ENCODE assay signal across 34 cellular contexts in genomic region chr1:117167402-117167801, GRCh38. TPM values are rescaled to one million over a fixed set of nuclear protein-coding genes. Genes with fewer than 3 reads are reported as not detected.
DNase-seq lines count a peak whose midpoint lies in the region; ATAC-seq and TF ChIP-seq lines count a peak whose summit lies in the region.
"Had no signal": no experiment of that assay in that cellular context is flagged by ENCODE, and none has a peak within 500 bp of the region (broad histone marks: within the 10 kb centered on the region; RNA-seq: fewer than 3 reads in every experiment).

No MANE protein-coding gene starts in this region.

- TF ChIP-seq CTCF in chondrocyte (IDR thresholded peaks at IDR 0.05): no peak

- H2AFZ ChIP-seq in mesenchymal stem cell (ENCODE audit: low read depth, low read length): no peak overlapping the region

- in situ Hi-C loops in ACHN (cut with HindIII; ENCODE audit: low pct_ligation_motif_present, low pct_unique_long_range_greater_than_20kb, low sequenced_read_pairs): no loop called here

- no peak overlapping the region for H2BK120ac ChIP-seq in mesenchymal stem cell (ENCODE audit: low read depth, low read length)

- H3K27me3 ChIP-seq in mesenchymal stem cell (ENCODE audit: control insufficient read depth in 1 of 2, insufficient read depth in 1 of 2, low read length in 2 of 2): no peaks in the 10 kb centered on the region
- H3K27me3 ChIP-seq: SJCRH30, upper lobe of left lung had no signal

- H3K14ac ChIP-seq in mesenchymal stem cell (ENCODE audit: low read length in 2 of 2): no peak overlapping the region

- no peak overlapping the region for H2AK5ac ChIP-seq in mesenchymal stem cell (ENCODE audit: low read length, severe bottlenecking)

- POLR2A ChIA-PET in HEK293T (lab: Yijun Ruan, JAX): no interaction called here

- H3K27ac ChIP-seq in mesenchymal stem cell (ENCODE audit: low read length, poor library complexity, severe bottlenecking): no peak overlapping the region
- H3K27ac ChIP-seq: prostate gland, SJCRH30, upper lobe of left lung had no signal

- no peaks in the 10 kb centered on the region for H3K9me3 ChIP-seq in mesenchymal stem cell (ENCODE audit: control insufficient read depth, low read length)
- H3K9me3 ChIP-seq: prostate gland, SJCRH30, upper lobe of left lung had no signal

- H3K36me3 Mint-ChIP-seq in chondrocyte (ENCODE audit: low read depth): peaks cover 1% of the 10 kb centered on the region
- no peaks in the 10 kb centered on the region for H3K36me3 Mint-ChIP-seq in activated T-cell treated with anti-CD3 and anti-CD28 coated beads, Interleukin-2, amount 50 U/mL, for 4 hours (ENCODE audit: insufficient read depth)
- H3K36me3 Mint-ChIP-seq: activated naive CD4-positive, alpha-beta T cell treated with anti-CD3 and anti-CD28 coated beads, Interleukin-2, amount 50 U/mL, for 24 hours; brain; naive thymus-derived CD8-positive, alpha-beta T cell; stimulated activated effector memory CD8-positive, alpha-beta T cell treated with anti-CD3 and anti-CD28 coated beads, Interleukin-12 subunit alpha, Interleukin-12 subunit beta, amount 100 ng/mL, for 72 hours had no signal

- no peak overlapping the region for H2BK5ac ChIP-seq in mesenchymal stem cell (ENCODE audit: low read depth, low read length, poor library complexity, severe bottlenecking)

- H3K4me3 Mint-ChIP-seq in chondrocyte (ENCODE audit: unreplicated experiment): no peak overlapping the region
- no peak overlapping the region for H3K4me3 Mint-ChIP-seq in activated T-cell treated with anti-CD3 and anti-CD28 coated beads, Interleukin-2, amount 50 U/mL, for 4 hours
- H3K4me3 Mint-ChIP-seq: activated CD4-positive, alpha-beta T cell treated with anti-CD3 and anti-CD28 coated beads for 36 hours; activated CD8-positive, alpha-beta T cell treated with anti-CD3 and anti-CD28 coated beads, Interleukin-2, amount 10 ng/mL, durations not matched to agents 7 days and 5 days; activated naive CD4-positive, alpha-beta T cell treated with anti-CD3 and anti-CD28 coated beads, Interleukin-2, amount 50 U/mL, for 24 hours; brain; naive thymus-derived CD8-positive, alpha-beta T cell; stimulated activated effector memory CD8-positive, alpha-beta T cell treated with anti-CD3 and anti-CD28 coated beads, Interleukin-12 subunit alpha, Interleukin-12 subunit beta, amount 100 ng/mL, for 72 hours had no signal

- H3K23ac ChIP-seq in mesenchymal stem cell (ENCODE audit: low read length in 2 of 2): no peak overlapping the region

- H3K4me3 ChIP-seq in mesenchymal stem cell (ENCODE audit: insufficient read depth in 1 of 2, low read depth in 1 of 2, low read length in 2 of 2): no peak overlapping the region
- H3K4me3 ChIP-seq: prostate gland, SJCRH30, upper lobe of left lung had no signal

- peaks cover 12% of the 10 kb centered on the region for H3K4me1 ChIP-seq in mesenchymal stem cell (ENCODE audit: control insufficient read depth, insufficient read depth, low read depth, low read length)
- H3K4me1 ChIP-seq: prostate gland, upper lobe of left lung had no signal

- no peak overlapping the region for H3K9ac ChIP-seq in mesenchymal stem cell (ENCODE audit: low read length)

- no peaks in the 10 kb centered on the region for H3K36me3 ChIP-seq in mesenchymal stem cell (ENCODE audit: control insufficient read depth in 1 of 2, insufficient read depth in 2 of 2, low read depth in 1 of 2, low read length in 2 of 2)
- H3K36me3 ChIP-seq: prostate gland, SJCRH30, upper lobe of left lung had no signal

- H3K18ac ChIP-seq in mesenchymal stem cell (ENCODE audit: low read depth in 1 of 2, low read length in 2 of 2): no peak overlapping the region

- no peak overlapping the region for H4K91ac ChIP-seq in mesenchymal stem cell (ENCODE audit: low read length)

- ATAC-seq in activated T-cell treated with anti-CD3 and anti-CD28 coated beads, Interleukin-2, amount 50 U/mL, for 4 hours: no peak
- ATAC-seq: activated CD4-positive, alpha-beta T cell treated with anti-CD3 and anti-CD28 coated beads for 36 hours; activated CD8-positive, alpha-beta T cell treated with anti-CD3 and anti-CD28 coated beads, Interleukin-2, amount 10 ng/mL, durations not matched to agents 7 days and 5 days; left ventricle myocardium superior; naive thymus-derived CD8-positive, alpha-beta T cell; stimulated activated effector memory CD8-positive, alpha-beta T cell treated with anti-CD3 and anti-CD28 coated beads, Interleukin-12 subunit alpha, Interleukin-12 subunit beta, amount 100 ng/mL, for 72 hours had no signal

- no peak overlapping the region for H4K8ac ChIP-seq in mesenchymal stem cell (ENCODE audit: low read length)

- H2BK15ac ChIP-seq in mesenchymal stem cell (ENCODE audit: low read depth, poor library complexity, severe bottlenecking): no peak overlapping the region

- H3K9me3 Mint-ChIP-seq in chondrocyte (ENCODE audit: low read depth): peaks cover 3% of the 10 kb centered on the region
- no peaks in the 10 kb centered on the region for H3K9me3 Mint-ChIP-seq in activated T-cell treated with anti-CD3 and anti-CD28 coated beads, Interleukin-2, amount 50 U/mL, for 4 hours
- H3K9me3 Mint-ChIP-seq: activated naive CD4-positive, alpha-beta T cell treated with anti-CD3 and anti-CD28 coated beads, Interleukin-2, amount 50 U/mL, for 24 hours; activated T-helper 2 cell treated with anti-CD3 and anti-CD28 coated beads, Interferon-gamma antibody, Interleukin-2, Interleukin-4, amounts not matched to agents 10 μg/mL and 5 μg/mL and 100 μg/mL, durations not matched to agents 14 hours and 24 hours and 36 hours; stimulated activated effector memory CD8-positive, alpha-beta T cell treated with anti-CD3 and anti-CD28 coated beads, Interleukin-12 subunit alpha, Interleukin-12 subunit beta, amount 100 ng/mL, for 72 hours had no signal

- H3K4me2 ChIP-seq in mesenchymal stem cell (ENCODE audit: low read length, poor library complexity, severe bottlenecking): no peak overlapping the region

- no peaks in the 10 kb centered on the region for H3K27me3 Mint-ChIP-seq in chondrocyte (ENCODE audit: low read depth)
- peaks cover 10% of the 10 kb centered on the region for H3K27me3 Mint-ChIP-seq in activated T-cell treated with anti-CD3 and anti-CD28 coated beads, Interleukin-2, amount 50 U/mL, for 4 hours (ENCODE audit: low read depth)
- H3K27me3 Mint-ChIP-seq: brain had no signal

- H2BK12ac ChIP-seq in mesenchymal stem cell (ENCODE audit: low read length in 2 of 2): no peak overlapping the region

- H3K79me1 ChIP-seq in mesenchymal stem cell (replicated peaks; ENCODE audit: low read length, poor library complexity, severe bottlenecking): no peaks in the 10 kb centered on the region

- CTCF ChIA-PET in HEK293T (lab: Yijun Ruan, JAX): no interaction called here

- DNase-seq in ACHN (peak; percentile 17), LHCN-M2 (ENCODE audit: low read depth) (peak; percentile 36), chondrocyte (ENCODE audit: low spot score) (no peak), mesenchymal stem cell (peak; percentile 19), NCI-H69 (lab: John Stamatoyannopoulos, UW) (no peak), NCI-H1092 (lab: John Stamatoyannopoulos, UW) (no peak), HEK293T (ENCODE audit: extremely low spot score) (no peak)
- no peak for DNase-seq in activated T-cell treated with anti-CD3 and anti-CD28 coated beads, Interleukin-2, amount 50 U/mL, for 4 hours
- DNase-seq: activated CD4-positive, alpha-beta T cell treated with anti-CD3 and anti-CD28 coated beads for 36 hours; activated CD8-positive, alpha-beta T cell treated with anti-CD3 and anti-CD28 coated beads, Interleukin-2, amount 10 ng/mL, durations not matched to agents 7 days and 5 days; amniotic stem cell; DND-41; islet precursor cell; KG1; left ventricle myocardium superior; midbrain; naive thymus-derived CD8-positive, alpha-beta T cell; NCI-H1417 treated with DMSO at 0.1 percent for 48 hours; NCI-H2029 treated with DMSO at 0.1 percent for 48 hours; NCI-H774; nucleus accumbens; RPMI8226; SJCRH30; substantia nigra; SW 1271; upper lobe of left lung had no signal

- H3K27ac Mint-ChIP-seq in chondrocyte (ENCODE audit: unreplicated experiment): peak overlapping the region; percentile 9
- H3K27ac Mint-ChIP-seq: activated CD4-positive, alpha-beta T cell treated with anti-CD3 and anti-CD28 coated beads for 36 hours; activated CD8-positive, alpha-beta T cell treated with anti-CD3 and anti-CD28 coated beads, Interleukin-2, amount 10 ng/mL, durations not matched to agents 7 days and 5 days; activated naive CD4-positive, alpha-beta T cell treated with anti-CD3 and anti-CD28 coated beads, Interleukin-2, amount 50 U/mL, for 24 hours; activated T-helper 2 cell treated with anti-CD3 and anti-CD28 coated beads, Interferon-gamma antibody, Interleukin-2, Interleukin-4, amounts not matched to agents 10 μg/mL and 5 μg/mL and 100 μg/mL, durations not matched to agents 14 hours and 24 hours and 36 hours; brain; naive thymus-derived CD8-positive, alpha-beta T cell; stimulated activated effector memory CD8-positive, alpha-beta T cell treated with anti-CD3 and anti-CD28 coated beads, Interleukin-12 subunit alpha, Interleukin-12 subunit beta, amount 100 ng/mL, for 72 hours had no signal

- H3K4ac ChIP-seq in mesenchymal stem cell (ENCODE audit: low read depth in 1 of 2, low read length in 2 of 2): no peak overlapping the region

- peaks cover 13% of the 10 kb centered on the region for H3K4me1 Mint-ChIP-seq in chondrocyte (ENCODE audit: low read depth)
- no peaks in the 10 kb centered on the region for H3K4me1 Mint-ChIP-seq in activated T-cell treated with anti-CD3 and anti-CD28 coated beads, Interleukin-2, amount 50 U/mL, for 4 hours (ENCODE audit: low read depth)
- H3K4me1 Mint-ChIP-seq: activated CD4-positive, alpha-beta T cell treated with anti-CD3 and anti-CD28 coated beads for 36 hours; activated naive CD4-positive, alpha-beta T cell treated with anti-CD3 and anti-CD28 coated beads, Interleukin-2, amount 50 U/mL, for 24 hours; naive thymus-derived CD8-positive, alpha-beta T cell; stimulated activated effector memory CD8-positive, alpha-beta T cell treated with anti-CD3 and anti-CD28 coated beads, Interleukin-12 subunit alpha, Interleukin-12 subunit beta, amount 100 ng/mL, for 72 hours had no signal

TF ChIP-seq in HEK293T, 16 proteins besides CTCF, POLR2A, EP300 and RAD21:
- TF ChIP-seq CTBP1 (IDR thresholded peaks at IDR 0.05; ENCODE audit: borderline replicate concordance) (no peak), BHLHE40 (IDR thresholded peaks at IDR 0.05; ENCODE audit: borderline replicate concordance) (no peak)

RNA-seq across cellular contexts. Expression of gene VTCN1, which starts 43.3 kb away (rescaled TPM):
- not detected in 2 replicates for total RNA-seq in LHCN-M2 (2014; rRNA removed)
- 0.02 TPM for polyA plus RNA-seq in LHCN-M2 (2012)
- not detected in 3 replicates for total RNA-seq in chondrocyte
- not detected for polyA plus RNA-seq in mesenchymal stem cell (2013, experiment 1 of 2)
- not detected for polyA plus RNA-seq in mesenchymal stem cell (2013, experiment 2 of 2)
- total RNA-seq in activated T-cell treated with anti-CD3 and anti-CD28 coated beads, Interleukin-2, amount 50 U/mL, for 4 hours: not detected
- total RNA-seq: A172; activated CD4-positive, alpha-beta T cell treated with anti-CD3 and anti-CD28 coated beads for 36 hours; activated CD8-positive, alpha-beta T cell treated with anti-CD3 and anti-CD28 coated beads, Interleukin-2, amount 10 ng/mL, durations not matched to agents 7 days and 5 days; activated T-helper 2 cell treated with anti-CD3 and anti-CD28 coated beads, Interferon-gamma antibody, Interleukin-2, Interleukin-4, amounts not matched to agents 10 μg/mL and 5 μg/mL and 100 μg/mL, durations not matched to agents 14 hours and 24 hours and 36 hours; endothelial cell of umbilical vein; H1; left ventricle myocardium superior; naive thymus-derived CD8-positive, alpha-beta T cell had no signal
- polyA plus RNA-seq: endothelial cell of umbilical vein; naive thymus-derived CD8-positive, alpha-beta T cell had no signal

RNA-seq across cellular contexts. Expression of gene TRIM45, which starts 45.9 kb away (rescaled TPM):
- 1.9 and 2.6 TPM in 2 replicates for total RNA-seq in LHCN-M2 (2014; rRNA removed)
- 1.5 TPM for polyA plus RNA-seq in LHCN-M2 (2012)
- total RNA-seq in chondrocyte: 5.3 to 6.3 TPM (median 6.0 TPM) in 3 replicates
- polyA plus RNA-seq in mesenchymal stem cell (2013, experiment 1 of 2): 1.7 TPM
- 1.8 TPM for polyA plus RNA-seq in mesenchymal stem cell (2013, experiment 2 of 2)
- under 1 TPM; 0.15 to 0.33 (median 0.21) TPM for total RNA-seq in activated T-cell treated with anti-CD3 and anti-CD28 coated beads, Interleukin-2, amount 50 U/mL, for 4 hours

Comparison
In these comparisons a context has a peak if more than half of its experiments do, and no peak if none do; other contexts are left out.
1. DNase-seq: peak in ACHN (single experiment), LHCN-M2 (single experiment) and mesenchymal stem cell (single experiment); none in chondrocyte (single experiment), NCI-H69 (single experiment), NCI-H1092 (single experiment), HEK293T (single experiment) and activated T-cell treated with anti-CD3 and anti-CD28 coated beads, Interleukin-2, amount 50 U/mL, for 4 hours (single experiment).